Comparison of ENCODE assay signal across 12 cellular contexts in the genomic region with DNA sequence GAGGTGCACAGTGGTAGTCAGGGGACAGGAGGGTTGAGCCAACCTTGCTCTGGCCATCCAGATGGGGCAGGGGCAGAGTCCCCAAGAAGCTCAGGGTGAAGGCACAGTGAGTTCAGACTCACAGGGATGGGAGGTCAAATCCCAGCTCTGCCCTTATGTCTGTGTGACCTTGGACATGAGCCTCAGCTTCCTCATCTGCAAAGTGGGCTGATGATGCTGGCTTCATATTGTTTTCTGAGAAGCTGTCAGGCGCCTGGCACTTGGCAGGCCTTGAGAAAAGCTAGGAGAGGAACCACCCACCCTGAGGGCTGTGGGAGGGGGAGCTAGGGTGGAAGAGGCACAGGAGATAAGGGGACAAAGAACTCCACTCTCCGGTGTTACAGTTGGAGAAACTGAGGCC. TPM values are rescaled to one million over a fixed set of nuclear protein-coding genes. Genes with fewer than 3 reads are reported as not detected.
DNase-seq lines count a peak whose midpoint lies in the region; ATAC-seq and TF ChIP-seq lines count a peak whose summit lies in the region.
"Had no signal": no experiment of that assay in that cellular context is flagged by ENCODE, and none has a peak within 500 bp of the region (broad histone marks: within the 10 kb centered on the region; RNA-seq: fewer than 3 reads in every experiment).

No MANE protein-coding gene starts in this region.

- H3K9me3 ChIP-seq in T-helper 17 cell (ENCODE audit: control insufficient read depth, low read length, poor library complexity, severe bottlenecking) (no peaks in the 10 kb centered on the region), esophagus squamous epithelium (no peaks in the 10 kb centered on the region), thymus (ENCODE audit: control insufficient read depth) (no peaks in the 10 kb centered on the region), BE2C (no peaks in the 10 kb centered on the region)

- DNase-seq in left cardiac atrium (peak; percentile 16), cardiac septum (ENCODE audit: low spot score) (no peak), T-helper 17 cell (no peak), esophagus squamous epithelium (lab: John Stamatoyannopoulos, UW) (no peak), DMS153 (lab: John Stamatoyannopoulos, UW) (no peak), NCI-H524 (lab: John Stamatoyannopoulos, UW) (no peak), BE2C (no peak)
- DNase-seq: stimulated activated CD4-positive, alpha-beta T cell treated with anti-CD3 and anti-CD28 coated beads, Interleukin-1b, Interleukin-23, amount 100 ng/mL, for 48 hours; stimulated activated naive CD4-positive, alpha-beta T cell treated with Interleukin-2 at 50 U/mL for 16 hours had no signal

- peaks cover 5% of the 10 kb centered on the region for H3K36me3 Mint-ChIP-seq in T-helper 17 cell (ENCODE audit: low read depth)

- TF ChIP-seq CTCF in esophagus squamous epithelium (IDR thresholded peaks at IDR 0.05), result no peak
- no peak for TF ChIP-seq CTCF in BE2C (IDR thresholded peaks at IDR 0.05; ENCODE audit: low read depth, low read length)

- intact Hi-C loops in left cardiac atrium (cut with DNase I) (no loop called here), cardiac septum (cut with DNase I) (no loop called here), esophagus squamous epithelium (cut with DNase I) (no loop called here)

- WGBS in esophagus squamous epithelium, 2 donors, result 85% methylated on average over 2 of the region's 2 CpGs; no CpG with 5 or more reads in 1 of the 2 donors
- 77% methylated on average over 2 of the region's 2 CpGs for WGBS in thymus

- H3K4me1 ChIP-seq in esophagus squamous epithelium, result peaks cover 27 to 67% (median 28%) of the 10 kb centered on the region in 3 donors
- peaks cover 52% of the 10 kb centered on the region for H3K4me1 ChIP-seq in thymus (ENCODE audit: control insufficient read depth, insufficient read depth, low read length)
- H3K4me1 ChIP-seq in BE2C, result peaks cover 12% of the 10 kb centered on the region

- H3K4me1 Mint-ChIP-seq in T-helper 17 cell, result peaks cover 66% of the 10 kb centered on the region

- H3K36me3 ChIP-seq in esophagus squamous epithelium (no peaks in the 10 kb centered on the region), thymus (ENCODE audit: control insufficient read depth, insufficient read depth) (peaks cover 25% of the 10 kb centered on the region), BE2C (no peaks in the 10 kb centered on the region)

- H3K27me3 ChIP-seq in esophagus squamous epithelium (peaks cover 0 to 34% (median 0%) of the 10 kb centered on the region in 4 donors), thymus (ENCODE audit: control insufficient read depth, insufficient read depth) (no peaks in the 10 kb centered on the region), BE2C (no peaks in the 10 kb centered on the region)

- H3K4me3 ChIP-seq in esophagus squamous epithelium, result no peak overlapping the region
- H3K4me3 ChIP-seq in thymus (ENCODE audit: low read length), result no peak overlapping the region
- no peak overlapping the region for H3K4me3 ChIP-seq in BE2C (ENCODE audit: low read depth, low read length)

- TF ChIP-seq POLR2A in esophagus squamous epithelium (IDR thresholded peaks at IDR 0.05), result no peak

- ATAC-seq in left cardiac atrium, result no peak
- no peak for ATAC-seq in T-helper 17 cell

- peak overlapping the region; percentile 87 for H3K4me3 Mint-ChIP-seq in T-helper 17 cell

- H3K27ac ChIP-seq in esophagus squamous epithelium (peak overlapping the region in 3 of 4 donors; percentile 32 to 86 (median 85)), thymus (ENCODE audit: low read depth) (peak overlapping the region; percentile 99)
- H3K27ac ChIP-seq: C4-2B had no signal

- no peaks in the 10 kb centered on the region for H3K27me3 Mint-ChIP-seq in T-helper 17 cell

- peak overlapping the region; percentile 99 for H3K27ac Mint-ChIP-seq in T-helper 17 cell

RNA-seq across cellular contexts. Expression of gene CYTH4, which starts 23.6 kb away (rescaled TPM):
- 10 to 100 TPM; 12.7 to 15.3 TPM for total RNA-seq in left cardiac atrium
- 8.0 TPM for total RNA-seq in cardiac septum
- 10 to 100 TPM; 89.5 to 98.7 TPM for total RNA-seq in T-helper 17 cell
- 10 to 100 TPM in 1 of 4 donors, 1 to 10 TPM in 3; 1.9 to 10.3 (median 3.4) TPM for total RNA-seq in esophagus squamous epithelium
- 54.6 TPM for polyA plus RNA-seq in thymus
- 0.99 TPM for polyA plus RNA-seq in BE2C (2012; ENCODE audit: insufficient read depth, insufficient read length, low read depth)
- total RNA-seq: epithelial cell of proximal tubule had no signal

Comparison
In these comparisons a context has a peak if more than half of its experiments do, and no peak if none do; other contexts are left out.
1. RNA of gene CYTH4, which starts 23.6 kb away (total RNA-seq): 89.5 to 98.7 TPM in T-helper 17 cell; 12.7 to 15.3 TPM in left cardiac atrium, 8.0 TPM in cardiac septum (single experiment) and 1.9 to 10.3 TPM in esophagus squamous epithelium; every median in the first group is over 4 times any median in the second.